In genomic region chr7:158607563-158607962, GRCh38 we compare ENCODE assay signal across 26 cellular contexts.
"Had no signal": no experiment of that assay in that cellular context is flagged by ENCODE, and none has a peak within 500 bp of the region (broad histone marks: within the 10 kb centered on the region; RNA-seq: fewer than 3 reads in every experiment).

No MANE protein-coding gene starts in this region.

- H3K27me3 ChIP-seq: colonic mucosa, esophagus squamous epithelium, gastrocnemius medialis, heart right ventricle had no signal

- H3K4me3 ChIP-seq: colonic mucosa, esophagus squamous epithelium, gastrocnemius medialis, heart right ventricle, left ventricle myocardium inferior, lower lobe of right lung, mucosa of descending colon had no signal

- H3K4me1 ChIP-seq: colonic mucosa, esophagus squamous epithelium, gastrocnemius medialis, heart right ventricle, left ventricle myocardium inferior, lower lobe of right lung had no signal

- H3K27ac Mint-ChIP-seq: dendritic cell treated with granulocyte-macrophage colony-stimulating factor and Interleukin-4, amounts not matched to agents 40 ng/mL and 50 ng/mL, for 4 days; effector memory CD8-positive, alpha-beta T cell; mesothelial cell of epicardium had no signal

- H3K9me3 Mint-ChIP-seq: effector memory CD8-positive, alpha-beta T cell; endodermal cell; mesothelial cell of epicardium had no signal

- DNase-seq: colonic mucosa; cortex of kidney; effector CD8-positive, alpha-beta T cell; effector memory CD8-positive, alpha-beta T cell; endodermal cell; erythroblast; esophagus squamous epithelium; foreskin fibroblast; foreskin melanocyte; gastrocnemius medialis; glutamatergic neuron; head of caudate nucleus; heart right ventricle; hippocampal formation; kidney; kidney glomerular epithelial cell; left colon; left ventricle myocardium inferior; lower lobe of right lung; mesenchymal stem cell; mucosa of descending colon had no signal

- H3K27me3 Mint-ChIP-seq: dendritic cell treated with granulocyte-macrophage colony-stimulating factor and Interleukin-4, amounts not matched to agents 40 ng/mL and 50 ng/mL, for 4 days; effector memory CD8-positive, alpha-beta T cell had no signal

- H3K27ac ChIP-seq: colonic mucosa, epithelial cell of prostate, esophagus squamous epithelium, gastrocnemius medialis, heart right ventricle, left ventricle myocardium inferior, lower lobe of right lung had no signal

- H3K9me3 ChIP-seq: colonic mucosa, esophagus squamous epithelium, gastrocnemius medialis, heart right ventricle, left ventricle myocardium inferior, lower lobe of right lung, mucosa of descending colon had no signal

- H3K4me3 Mint-ChIP-seq: dendritic cell treated with granulocyte-macrophage colony-stimulating factor and Interleukin-4, amounts not matched to agents 40 ng/mL and 50 ng/mL, for 4 days; effector memory CD8-positive, alpha-beta T cell; endodermal cell; mesothelial cell of epicardium had no signal

- H3K4me1 Mint-ChIP-seq: endodermal cell, mesothelial cell of epicardium had no signal

- ATAC-seq: effector memory CD8-positive, alpha-beta T cell; esophagus mucosa; gastrocnemius medialis; heart right ventricle; left colon; left lobe of liver; lower lobe of right lung; mucosa of descending colon had no signal

- H3K36me3 ChIP-seq: colonic mucosa, esophagus squamous epithelium, gastrocnemius medialis, left ventricle myocardium inferior, lower lobe of right lung had no signal
